ENCODE assay signal across 15 cellular contexts in the genomic region with DNA sequence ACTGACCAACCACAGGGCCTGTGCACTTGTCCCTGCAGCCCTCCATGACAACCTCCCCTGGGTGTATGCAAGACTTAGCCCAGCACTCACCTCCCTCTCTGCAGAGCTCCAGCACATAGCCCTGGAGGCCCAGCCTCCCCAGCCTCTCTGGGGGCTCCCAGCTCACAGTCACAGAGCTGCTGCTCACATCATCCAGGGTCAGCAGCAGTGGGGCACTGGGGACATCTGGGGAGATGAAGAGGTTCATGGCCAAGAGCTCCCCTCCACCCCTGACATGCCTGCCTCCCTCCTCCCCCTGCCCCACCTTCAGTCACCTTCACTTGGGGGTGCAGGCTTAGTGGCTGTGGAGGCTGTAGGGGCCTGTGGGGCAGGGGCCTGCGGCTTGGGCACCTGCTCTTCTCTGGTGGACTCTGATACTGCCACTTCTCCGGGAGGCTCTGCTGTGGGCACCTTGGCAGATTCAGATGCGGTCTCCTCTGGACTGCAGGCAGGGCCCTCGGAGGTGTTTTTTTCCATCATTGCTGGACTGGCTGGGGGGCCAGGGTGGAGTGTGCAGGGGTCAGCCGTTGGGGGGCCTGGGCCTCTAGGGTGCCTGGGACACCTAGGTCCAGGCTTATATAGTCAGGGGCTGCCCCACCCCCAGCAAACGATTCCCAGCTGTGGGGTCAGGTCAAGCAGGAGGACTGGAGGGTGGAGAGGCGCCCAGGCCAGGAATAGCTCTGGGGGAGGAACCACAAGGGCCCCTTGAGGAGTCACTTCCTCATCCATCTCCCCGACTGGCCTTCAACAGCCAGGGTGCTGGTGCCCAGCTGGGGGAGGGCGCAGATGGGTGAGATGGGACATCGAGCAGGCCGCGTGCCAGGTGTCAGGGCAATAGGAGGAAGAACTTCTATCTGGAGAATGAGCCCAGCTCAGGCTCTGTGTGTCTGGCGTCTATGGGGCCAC. TPM values are rescaled to one million over a fixed set of nuclear protein-coding genes. Genes with fewer than 3 reads are reported as not detected.
DNase-seq lines count a peak whose midpoint lies in the region; ATAC-seq, FAIRE-seq and TF ChIP-seq lines count a peak whose summit lies in the region.
"Had no signal": no experiment of that assay in that cellular context is flagged by ENCODE, and none has a peak within 500 bp of the region (broad histone marks: within the 10 kb centered on the region; RNA-seq: fewer than 3 reads in every experiment).

A gene with protein sequence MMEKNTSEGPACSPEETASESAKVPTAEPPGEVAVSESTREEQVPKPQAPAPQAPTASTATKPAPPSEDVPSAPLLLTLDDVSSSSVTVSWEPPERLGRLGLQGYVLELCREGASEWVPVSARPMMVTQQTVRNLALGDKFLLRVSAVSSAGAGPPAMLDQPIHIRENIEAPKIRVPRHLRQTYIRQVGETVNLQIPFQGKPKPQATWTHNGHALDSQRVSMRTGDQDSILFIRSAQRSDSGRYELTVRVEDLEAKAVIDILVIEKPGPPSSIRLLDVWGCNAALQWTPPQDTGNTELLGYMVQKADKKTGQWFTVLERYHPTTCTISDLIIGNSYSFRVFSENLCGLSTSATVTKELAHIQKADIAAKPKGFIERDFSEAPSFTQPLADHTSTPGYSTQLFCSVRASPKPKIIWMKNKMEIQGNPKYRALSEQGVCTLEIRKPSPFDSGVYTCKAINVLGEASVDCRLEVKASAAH (minus strand): TSS at position 590 of the 945 bp plus-strand sequence. CDS start 71 bp downstream, at position 519.

- H3K27ac ChIP-seq in left lung: no peak within 1 kb of the TSS
- H3K27ac ChIP-seq in esophagus squamous epithelium: no peak within 1 kb of the TSS
- H3K27ac ChIP-seq: 22Rv1, coronary artery had no signal

- H3K4me3 ChIP-seq in left lung (no peak within 1 kb of the TSS), esophagus squamous epithelium (no peak within 1 kb of the TSS)
- H3K4me3 ChIP-seq: coronary artery had no signal

- H3K4me1 Mint-ChIP-seq in stimulated activated memory B cell treated with anti-CD40 and anti-IgM and Interleukin-4, amounts not matched to agents 10 μg/mL and 1 μg/mL and 100 μg/mL, for 72 hours: peaks cover 21% of the 10 kb centered on the region

- H3K36me3 ChIP-seq in left lung: peaks cover 0 to 16% of the 10 kb centered on the region in 2 donors
- H3K36me3 ChIP-seq in esophagus squamous epithelium: no peaks in the 10 kb centered on the region

- intact Hi-C loops in left lung (cut with DNase I) (no loop called here), esophagus squamous epithelium (cut with DNase I) (no loop called here)

- TF ChIP-seq POLR2A in esophagus squamous epithelium (IDR thresholded peaks at IDR 0.05): no peak

- H3K9me3 Mint-ChIP-seq in stimulated activated memory B cell treated with anti-CD40 and anti-IgM and Interleukin-4, amounts not matched to agents 10 μg/mL and 1 μg/mL and 100 μg/mL, for 72 hours: no peaks in the 10 kb centered on the region
- H3K9me3 Mint-ChIP-seq: activated CD8-positive, alpha-beta T cell treated with anti-CD3 and anti-CD28 coated beads for 36 hours had no signal

- H3K27me3 ChIP-seq in left lung (no peaks in the 10 kb centered on the region), esophagus squamous epithelium (peaks cover 0 to 16% (median 0%) of the 10 kb centered on the region in 4 donors)

- H3K4me3 Mint-ChIP-seq in stimulated activated memory B cell treated with anti-CD40 and anti-IgM and Interleukin-4, amounts not matched to agents 10 μg/mL and 1 μg/mL and 100 μg/mL, for 72 hours: no peak within 1 kb of the TSS
- H3K4me3 Mint-ChIP-seq: activated CD8-positive, alpha-beta T cell treated with anti-CD3 and anti-CD28 coated beads for 36 hours had no signal

- WGBS in esophagus squamous epithelium, 2 donors: 93% methylated on average over 3 of the region's 13 CpGs; no CpG with 5 or more reads in 1 of the 2 donors

- H3K9me3 ChIP-seq in left lung: no peaks in the 10 kb centered on the region
- H3K9me3 ChIP-seq in esophagus squamous epithelium: no peaks in the 10 kb centered on the region

- ATAC-seq in left lung: peak; percentile 50
- peak; percentile 32 for ATAC-seq in stimulated activated memory B cell treated with anti-CD40 and anti-IgM and Interleukin-4, amounts not matched to agents 10 μg/mL and 1 μg/mL and 100 μg/mL, for 72 hours
- ATAC-seq in esophagus mucosa: no peak
- ATAC-seq in GM21528 (IDR thresholded peaks at IDR 0.05; ENCODE audit: low FRiP score, unreplicated experiment): no peak
- ATAC-seq: activated CD8-positive, alpha-beta T cell treated with anti-CD3 and anti-CD28 coated beads for 36 hours had no signal

- no peak within 1 kb of the TSS for H3K27ac Mint-ChIP-seq in stimulated activated memory B cell treated with anti-CD40 and anti-IgM and Interleukin-4, amounts not matched to agents 10 μg/mL and 1 μg/mL and 100 μg/mL, for 72 hours
- H3K27ac Mint-ChIP-seq: activated CD8-positive, alpha-beta T cell treated with anti-CD3 and anti-CD28 coated beads for 36 hours had no signal

- peak; percentile 20 for DNase-seq in DMS53 (lab: John Stamatoyannopoulos, UW)
- no peak for DNase-seq in DMS53 treated with DMSO at 0.1 percent for 48 hours (lab: John Stamatoyannopoulos, UW; ENCODE audit: unreplicated experiment)
- DNase-seq in RCC 7860 (ENCODE audit: low spot score): peak; percentile 30
- DNase-seq in left lung: peak in 1 of 2 donors; percentile 55
- DNase-seq in esophagus squamous epithelium (lab: John Stamatoyannopoulos, UW): no peak
- DNase-seq: activated CD8-positive, alpha-beta T cell treated with anti-CD3 and anti-CD28 coated beads for 36 hours; DMS 273 treated with DMSO at 0.1 percent for 48 hours; islet precursor cell; NCI-H82; stimulated activated CD4-positive, alpha-beta T cell treated with anti-CD3 and anti-CD28 coated beads, Interleukin-4, amount 100 ng/mL, for 24 hours had no signal

- TF ChIP-seq CTCF in left lung (IDR thresholded peaks at IDR 0.05) (no peak), esophagus squamous epithelium (IDR thresholded peaks at IDR 0.05) (no peak)

- FAIRE-seq in RCC 7860 (lab: Jason Lieb, UNC): peak; percentile 5

- H3K27me3 Mint-ChIP-seq in stimulated activated memory B cell treated with anti-CD40 and anti-IgM and Interleukin-4, amounts not matched to agents 10 μg/mL and 1 μg/mL and 100 μg/mL, for 72 hours: peaks cover 84% of the 10 kb centered on the region
- H3K27me3 Mint-ChIP-seq: activated CD8-positive, alpha-beta T cell treated with anti-CD3 and anti-CD28 coated beads for 36 hours had no signal

- no peaks in the 10 kb centered on the region for H3K36me3 Mint-ChIP-seq in stimulated activated memory B cell treated with anti-CD40 and anti-IgM and Interleukin-4, amounts not matched to agents 10 μg/mL and 1 μg/mL and 100 μg/mL, for 72 hours

- peaks cover 8 to 32% of the 10 kb centered on the region in 2 donors for H3K4me1 ChIP-seq in left lung
- H3K4me1 ChIP-seq in esophagus squamous epithelium: peaks cover 0 to 34% (median 6%) of the 10 kb centered on the region in 3 donors

RNA-seq across cellular contexts. Expression of the gene that starts here (rescaled TPM):
- 1 to 10 TPM in 1 of 2 donors, under 1 TPM in 1; 0.55 to 1.3 TPM for total RNA-seq in left lung
- not detected for total RNA-seq in esophagus squamous epithelium
- total RNA-seq in esophagus mucosa: not detected
- total RNA-seq: activated CD8-positive, alpha-beta T cell treated with anti-CD3 and anti-CD28 coated beads for 36 hours had no signal

Comparison
In these comparisons a context has a peak if more than half of its experiments do, and no peak if none do; other contexts are left out.
1. DNase-seq: peak in DMS53 (single experiment) and RCC 7860 (single experiment); none in DMS53 treated with DMSO at 0.1 percent for 48 hours (single experiment) and esophagus squamous epithelium (single experiment).
2. ATAC-seq: peak in left lung (single experiment) and stimulated activated memory B cell treated with anti-CD40 and anti-IgM and Interleukin-4, amounts not matched to agents 10 μg/mL and 1 μg/mL and 100 μg/mL, for 72 hours (single experiment); none in esophagus mucosa (single experiment) and GM21528 (single experiment).